Comparison of ENCODE assay signal across 15 cellular contexts in genomic region chr13:108325863-108326262, GRCh38.
"Had no signal": no experiment of that assay in that cellular context is flagged by ENCODE, and none has a peak within 500 bp of the region (broad histone marks: within the 10 kb centered on the region; RNA-seq: fewer than 3 reads in every experiment).

No MANE protein-coding gene starts in this region.

- H3K36me3 Mint-ChIP-seq: naive thymus-derived CD8-positive, alpha-beta T cell had no signal

- H3K27ac Mint-ChIP-seq: activated T-helper 1 cell treated with anti-CD3 and anti-CD28 coated beads, Interleukin-12 subunit alpha, Interleukin-12 subunit beta, Interleukin-2, Interleukin-4 antibody, amounts not matched to agents 30 ng/mL and 10 ng/mL and 1 ng/mL, durations not matched to agents 14 hours and 24 hours and 36 hours had no signal

- DNase-seq: activated CD4-positive, alpha-beta T cell treated with anti-CD3 and anti-CD28 coated beads, Interleukin-2, amount 50 U/mL, for 1 hour; activated CD8-positive, alpha-beta memory T cell treated with anti-CD3 and anti-CD28 coated beads for 24 hours; aorta; dermis blood vessel endothelial cell; heart right ventricle; islet precursor cell; occipital lobe; stimulated activated CD4-positive, alpha-beta T cell treated with anti-CD3 and anti-CD28 coated beads, Interleukin-4, amount 100 ng/mL, for 24 hours; stimulated activated naive CD8-positive, alpha-beta T cell treated with anti-CD3 and anti-CD28 coated beads, Interleukin-15, Interleukin-2, amounts not matched to agents 100 U/mL and 50 U/mL, for 24 hours; T-helper 9 cell; transverse colon had no signal

- H3K9me3 Mint-ChIP-seq: activated T-helper 1 cell treated with anti-CD3 and anti-CD28 coated beads, Interleukin-12 subunit alpha, Interleukin-12 subunit beta, Interleukin-2, Interleukin-4 antibody, amounts not matched to agents 30 ng/mL and 10 ng/mL and 1 ng/mL, durations not matched to agents 14 hours and 24 hours and 36 hours; naive thymus-derived CD8-positive, alpha-beta T cell had no signal

- H3K4me3 Mint-ChIP-seq: activated T-helper 1 cell treated with anti-CD3 and anti-CD28 coated beads, Interleukin-12 subunit alpha, Interleukin-12 subunit beta, Interleukin-2, Interleukin-4 antibody, amounts not matched to agents 30 ng/mL and 10 ng/mL and 1 ng/mL, durations not matched to agents 14 hours and 24 hours and 36 hours; naive thymus-derived CD8-positive, alpha-beta T cell had no signal

- H3K9me3 ChIP-seq: heart right ventricle, transverse colon had no signal

- ATAC-seq: activated CD4-positive, CD25-positive, alpha-beta regulatory T cell treated with anti-CD3 and anti-CD28 coated beads, Interleukin-2, amount 50 U/mL, for 24 hours; heart right ventricle; left lobe of liver; stimulated activated naive CD8-positive, alpha-beta T cell treated with anti-CD3 and anti-CD28 coated beads, Interleukin-15, Interleukin-2, amounts not matched to agents 100 U/mL and 50 U/mL, for 24 hours had no signal
